In genomic region chr1:23343246-23344110, GRCh38 we compare ENCODE assay signal across 8 cellular contexts. TPM values are rescaled to one million over a fixed set of nuclear protein-coding genes. Genes with fewer than 3 reads are reported as not detected.
DNase-seq lines count a peak whose midpoint lies in the region; ATAC-seq and TF ChIP-seq lines count a peak whose summit lies in the region.

No MANE protein-coding gene starts in this region.

- H2BK12ac ChIP-seq in neuronal stem cell (ENCODE audit: low read length): no peak overlapping the region

- DNase-seq in NCI-H146 (lab: John Stamatoyannopoulos, UW) (peak; percentile 36), NCI-H146 treated with DMSO at 0.1 percent for 48 hours (lab: John Stamatoyannopoulos, UW; ENCODE audit: unreplicated experiment) (no peak), NOMO-1 treated with DMSO at 0.1 percent for 48 hours (lab: John Stamatoyannopoulos, UW; ENCODE audit: unreplicated experiment) (peak; percentile 33), activated T-helper 1 cell treated with Interleukin-2 at 50 U/mL for 16 hours (ENCODE audit: low read depth) (peak; percentile 5), fibroblast of the aortic adventitia (ENCODE audit: low read depth) (peak; percentile 58), neuronal stem cell (ENCODE audit: low spot score) (no peak), thyroid gland (peak; percentile 26 to 33)

- WGBS in neuronal stem cell (ENCODE audit: extremely low coverage in 2 of 2, insufficient read length in 2 of 2, insufficient replicate concordance in 1 of 2), 2 donors: no CpG with 5 or more reads among the region's 65 CpGs
- 0 to 1% methylated on average over 11 to 17 of the region's 65 CpGs for WGBS in thyroid gland, 2 donors

- H3K27me3 ChIP-seq in neuronal stem cell (ENCODE audit: control insufficient read depth in 3 of 3, insufficient read depth in 3 of 3, low read depth in 1 of 3, low read length in 3 of 3) (no peaks in the 10 kb centered on the region), thyroid gland (no peaks in the 10 kb centered on the region)

- no peak overlapping the region for H2BK15ac ChIP-seq in neuronal stem cell (ENCODE audit: low read length)

- peak in 1 of 2 donors; percentile 16 for TF ChIP-seq POLR2A in thyroid gland (IDR thresholded peaks at IDR 0.05)

- H3K4ac ChIP-seq in neuronal stem cell (ENCODE audit: low read length): peak overlapping the region; percentile 81

- H3K4me2 ChIP-seq in neuronal stem cell (ENCODE audit: insufficient read depth, low read length, poor library complexity, severe bottlenecking): no peak overlapping the region

- H4K91ac ChIP-seq in neuronal stem cell (ENCODE audit: low read depth, low read length, poor library complexity): no peak overlapping the region

- peak overlapping the region; percentile 66 for H2AFZ ChIP-seq in neuronal stem cell (ENCODE audit: low read length)

- peak overlapping the region; percentile 89 for H2BK120ac ChIP-seq in neuronal stem cell (ENCODE audit: low read depth, low read length)

- peak overlapping the region; percentile 97 for H2BK5ac ChIP-seq in neuronal stem cell (ENCODE audit: low read length)

- intact Hi-C loops in thyroid gland (cut with DNase I): loop anchor here (10.0 kb wide), 1 partner anchor 61 kb away; no protein-coding TSS in a partner anchor

- H3K9me3 ChIP-seq in neuronal stem cell (replicated peaks in 1 of 2; ENCODE audit: control insufficient read depth in 2 of 2, insufficient read depth in 1 of 2, low read depth in 1 of 2, low read length in 2 of 2) (peaks cover 0 to 4% of the 10 kb centered on the region in 2 donors), thyroid gland (no peaks in the 10 kb centered on the region)

- H3K36me3 ChIP-seq in neuronal stem cell (replicated peaks in 1 of 2; ENCODE audit: control insufficient read depth in 2 of 2, insufficient read depth in 2 of 2, low read length in 2 of 2) (peaks cover 2 to 36% of the 10 kb centered on the region in 2 donors), thyroid gland (no peaks in the 10 kb centered on the region)

- no peak for TF ChIP-seq CTCF in fibroblast of the aortic adventitia (IDR thresholded peaks at IDR 0.05; ENCODE audit: insufficient read depth, low read length)
- TF ChIP-seq CTCF in thyroid gland (IDR thresholded peaks at IDR 0.05): no peak

- H3K14ac ChIP-seq in neuronal stem cell (ENCODE audit: low read length): peak overlapping the region; percentile 31

- H3K18ac ChIP-seq in neuronal stem cell (ENCODE audit: low read length): peak overlapping the region; percentile 99

- peak overlapping the region; percentile 98 for H2AK5ac ChIP-seq in neuronal stem cell (ENCODE audit: low read depth, low read length)

- H3K23ac ChIP-seq in neuronal stem cell (ENCODE audit: low read depth, low read length, poor library complexity): peak overlapping the region; percentile 94

- no peaks in the 10 kb centered on the region for H3K79me1 ChIP-seq in neuronal stem cell (ENCODE audit: low read depth, low read length)

- peak overlapping the region; percentile 78 for H3K9ac ChIP-seq in neuronal stem cell (ENCODE audit: low read depth, low read length, poor library complexity)

- H3K27ac ChIP-seq in neuronal stem cell (replicated peaks; ENCODE audit: low read length): peak overlapping the region; percentile 97
- H3K27ac ChIP-seq in thyroid gland: peak overlapping the region; percentile 89 to 99 (median 96)

- H3K4me1 ChIP-seq in neuronal stem cell (ENCODE audit: control insufficient read depth in 2 of 2, insufficient read depth in 1 of 2, low read depth in 1 of 2, low read length in 2 of 2) (peaks cover 2 to 14% of the 10 kb centered on the region in 2 donors), thyroid gland (peaks cover 28 to 42% of the 10 kb centered on the region in 2 donors)

- H3K4me3 ChIP-seq in fibroblast of the aortic adventitia (ENCODE audit: low read depth, low read length) (peak overlapping the region; percentile 82), neuronal stem cell (ENCODE audit: low read length in 2 of 2) (peak overlapping the region; percentile 93 to 100), thyroid gland (replicated peaks in 1 of 3) (peak overlapping the region; percentile 49 to 95 (median 78))

- H4K8ac ChIP-seq in neuronal stem cell (ENCODE audit: low read depth, low read length): no peak overlapping the region

- peak; percentile 8 for ATAC-seq in HG02623 (IDR thresholded peaks at IDR 0.05; ENCODE audit: unreplicated experiment)

RNA-seq across cellular contexts. Expression of gene HNRNPR, which starts 0.6 kb away (rescaled TPM):
- 83.4 and 182 TPM in 2 replicates for total RNA-seq in fibroblast of the aortic adventitia (ENCODE audit: low replicate concordance)
- polyA plus RNA-seq in neuronal stem cell (2013, experiment 1 of 2): 240 TPM
- 241 TPM for polyA plus RNA-seq in neuronal stem cell (2013, experiment 2 of 2)
- 100 to 1,000 TPM in 2 of 4 donors, 10 to 100 TPM in 2; 82.8 to 107 (median 99.4) TPM for total RNA-seq in thyroid gland

RNA-seq across cellular contexts. Expression of gene ZNF436, which starts 26.2 kb away (rescaled TPM):
- 30.5 and 115 TPM in 2 replicates for total RNA-seq in fibroblast of the aortic adventitia (ENCODE audit: low replicate concordance)
- polyA plus RNA-seq in neuronal stem cell (2013, experiment 1 of 2): 5.8 TPM
- 5.8 TPM for polyA plus RNA-seq in neuronal stem cell (2013, experiment 2 of 2)
- total RNA-seq in thyroid gland: 10 to 100 TPM; 22.0 to 44.0 (median 31.1) TPM

Comparison
In these comparisons a context has a peak if more than half of its experiments do, and no peak if none do; other contexts are left out.
1. DNase-seq: peak in NCI-H146 (single experiment), NOMO-1 treated with DMSO at 0.1 percent for 48 hours (single experiment), activated T-helper 1 cell treated with Interleukin-2 at 50 U/mL for 16 hours (single experiment), fibroblast of the aortic adventitia (single experiment) and thyroid gland (2 of 2); none in NCI-H146 treated with DMSO at 0.1 percent for 48 hours (single experiment) and neuronal stem cell (single experiment).
2. Peak in every context shown above with its lines, with median percentiles within 50 percentile points of each other: H3K4me3 ChIP-seq.